In genomic region chr3:158532099-158532734, GRCh38 we compare ENCODE assay signal across 8 cellular contexts. TPM values are rescaled to one million over a fixed set of nuclear protein-coding genes. Genes with fewer than 3 reads are reported as not detected.
DNase-seq lines count a peak whose midpoint lies in the region; ATAC-seq and TF ChIP-seq lines count a peak whose summit lies in the region.

No MANE protein-coding gene starts in this region.

- intact Hi-C loops in Panc1 (cut with micrococcal nuclease; ENCODE audit: unreplicated experiment) = loop anchor here (5.0 to 10.0 kb wide), 4 partner anchors 97 to 997 kb away; no protein-coding TSS in a partner anchor

- no peak overlapping the region for H3K27ac ChIP-seq in Panc1 (ENCODE audit: low read length)

- H3K4me3 Mint-ChIP-seq in stimulated activated naive B cell treated with anti-CD40 and anti-IgM and Interleukin-4, amounts not matched to agents 10 μg/mL and 1 μg/mL and 100 μg/mL, for 72 hours = no peak overlapping the region

- DNase-seq in AG08395 (ENCODE audit: low spot score) = peak; percentile 51
- peak; percentile 5 for DNase-seq in HuH-7.5 (ENCODE audit: low spot score)
- peak; percentile 32 for DNase-seq in Panc1 (ENCODE audit: low read depth, low spot score)
- DNase-seq in fibroblast of pulmonary artery (ENCODE audit: low read depth) = peak; percentile 82
- DNase-seq in stimulated activated naive B cell treated with anti-CD40 and anti-IgM and Interleukin-4, amounts not matched to agents 10 μg/mL and 1 μg/mL and 100 μg/mL, for 72 hours = no peak
- no peak for DNase-seq in OCI-M2 (lab: John Stamatoyannopoulos, UW; ENCODE audit: unreplicated experiment)

- no peaks in the 10 kb centered on the region for H3K27me3 ChIP-seq in Panc1 (ENCODE audit: control insufficient read depth, insufficient read depth, low read length)

- H3K27ac Mint-ChIP-seq in stimulated activated naive B cell treated with anti-CD40 and anti-IgM and Interleukin-4, amounts not matched to agents 10 μg/mL and 1 μg/mL and 100 μg/mL, for 72 hours = no peak overlapping the region

- no TSS peak for BruUV-seq in Panc1 (replicated peaks; lab: Mats Ljungman, UMichigan)

- no peak for ATAC-seq in Panc1
- peak; percentile 39 to 42 for ATAC-seq in stimulated activated naive B cell treated with anti-CD40 and anti-IgM and Interleukin-4, amounts not matched to agents 10 μg/mL and 1 μg/mL and 100 μg/mL, for 72 hours (replicated peaks)
- no peak for ATAC-seq in HG02973 (IDR thresholded peaks at IDR 0.05; ENCODE audit: unreplicated experiment)

- POLR2A ChIA-PET in Panc1 (lab: Charles Lee) = no interaction called here

- in situ Hi-C loops in Panc1 (cut with HindIII; ENCODE audit: low pct_unique_long_range_greater_than_20kb, low sequenced_read_pairs) = no loop called here

- H3K4me3 ChIP-seq in GM12875 (ENCODE audit: low read depth, low read length) (no peak overlapping the region), Panc1 (ENCODE audit: low read depth in 2 of 2, low read length in 2 of 2) (no peak overlapping the region), fibroblast of pulmonary artery (replicated peaks; ENCODE audit: low read depth, low read length) (no peak overlapping the region)

- no peaks in the 10 kb centered on the region for H3K4me1 Mint-ChIP-seq in stimulated activated naive B cell treated with anti-CD40 and anti-IgM and Interleukin-4, amounts not matched to agents 10 μg/mL and 1 μg/mL and 100 μg/mL, for 72 hours

- H3K27me3 Mint-ChIP-seq in stimulated activated naive B cell treated with anti-CD40 and anti-IgM and Interleukin-4, amounts not matched to agents 10 μg/mL and 1 μg/mL and 100 μg/mL, for 72 hours = no peaks in the 10 kb centered on the region

- no peaks in the 10 kb centered on the region for H3K9me3 ChIP-seq in Panc1 (ENCODE audit: control insufficient read depth, insufficient read depth, low read depth, low read length)

- CTCF ChIA-PET in Panc1 (lab: Charles Lee) = interaction anchor here (0.7 kb wide), 1 partner anchor 129 kb away, joined by 3 read pairs; no protein-coding TSS in a partner anchor

- TF ChIP-seq CTCF in GM12875 (IDR thresholded peaks at IDR 0.05; ENCODE audit: borderline replicate concordance, insufficient read depth, low read depth, low read length) (peak; percentile 33; the same call in 1 of the 2 replicates), Panc1 (IDR thresholded peaks at IDR 0.05) (peak; percentile 75; the same call in 1 of the 2 replicates), fibroblast of pulmonary artery (IDR thresholded peaks at IDR 0.05; ENCODE audit: low read length, missing control alignments) (peak; percentile 69)

- no peaks in the 10 kb centered on the region for H3K4me1 ChIP-seq in Panc1 (ENCODE audit: control insufficient read depth, insufficient read depth, low read length)

- H3K9me3 Mint-ChIP-seq in stimulated activated naive B cell treated with anti-CD40 and anti-IgM and Interleukin-4, amounts not matched to agents 10 μg/mL and 1 μg/mL and 100 μg/mL, for 72 hours = no peaks in the 10 kb centered on the region

- no peaks in the 10 kb centered on the region; the same call in 1 of the 2 replicates for H3K36me3 ChIP-seq in Panc1 (ENCODE audit: control insufficient read depth, insufficient read depth, low read length)

- H3K36me3 Mint-ChIP-seq in stimulated activated naive B cell treated with anti-CD40 and anti-IgM and Interleukin-4, amounts not matched to agents 10 μg/mL and 1 μg/mL and 100 μg/mL, for 72 hours = no peaks in the 10 kb centered on the region

RNA-seq across cellular contexts. Expression of gene MLF1, which starts 38.8 kb away (rescaled TPM):
- total RNA-seq in Panc1 (2021; ENCODE audit: unreplicated experiment) = 51.4 TPM
- polyA plus RNA-seq in Panc1 (2012; ENCODE audit: insufficient read length) = 40.8 TPM

Comparison
In these comparisons a context has a peak if more than half of its experiments do, and no peak if none do; other contexts are left out.
1. DNase-seq: peak in AG08395 (single experiment), HuH-7.5 (single experiment), Panc1 (single experiment) and fibroblast of pulmonary artery (single experiment); none in stimulated activated naive B cell treated with anti-CD40 and anti-IgM and Interleukin-4, amounts not matched to agents 10 μg/mL and 1 μg/mL and 100 μg/mL, for 72 hours (single experiment) and OCI-M2 (single experiment).
2. ATAC-seq: peak in stimulated activated naive B cell treated with anti-CD40 and anti-IgM and Interleukin-4, amounts not matched to agents 10 μg/mL and 1 μg/mL and 100 μg/mL, for 72 hours (2 of 2); none in Panc1 (single experiment) and HG02973 (single experiment).
3. Peak in every context shown above with its lines, with median percentiles within 50 percentile points of each other: CTCF ChIP-seq.